In the genomic region with DNA sequence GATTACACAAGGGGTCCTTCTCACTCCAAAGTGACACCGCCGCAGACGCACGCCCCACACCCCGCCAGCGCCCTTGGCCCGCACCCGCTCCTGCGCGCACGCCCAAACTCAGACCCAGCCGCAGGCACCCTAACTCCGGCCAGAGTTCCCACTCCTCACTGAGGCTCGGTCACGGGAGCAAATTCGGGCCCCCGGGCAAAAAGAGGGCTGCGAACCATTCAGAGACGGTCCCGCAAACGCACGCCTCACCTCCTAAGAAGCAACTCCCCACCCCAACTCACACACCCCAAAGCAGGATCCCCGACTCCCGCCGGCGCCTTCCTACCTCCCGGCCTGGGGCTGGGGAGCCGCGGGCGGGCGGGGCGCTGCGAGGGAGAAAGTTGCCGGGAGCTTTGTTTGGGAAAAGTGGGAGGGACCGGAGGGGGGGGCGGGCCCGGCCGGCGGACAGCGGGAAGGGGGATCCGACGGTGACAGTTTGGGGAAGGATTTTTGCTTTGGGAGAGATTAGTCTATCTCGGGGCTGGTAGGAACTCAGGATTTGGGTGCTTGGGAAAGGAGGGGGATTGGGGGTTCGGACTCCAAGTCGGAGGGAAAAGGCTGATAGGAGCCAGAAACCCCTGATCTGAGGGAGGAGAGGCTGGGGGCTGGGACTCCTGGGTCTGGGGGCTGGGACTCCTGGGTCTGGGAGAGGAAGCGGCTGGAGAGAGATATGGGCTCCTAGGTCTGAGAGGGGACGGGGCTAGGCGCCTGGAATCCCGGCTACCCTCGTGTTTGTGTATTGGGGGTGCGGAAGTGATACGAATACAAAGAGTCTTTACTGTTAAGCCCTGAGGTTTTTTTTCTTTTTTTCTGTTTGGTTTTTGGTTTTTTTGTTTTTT, we compare ENCODE assay signal across 8 cellular contexts. TPM values are rescaled to one million over a fixed set of nuclear protein-coding genes. Genes with fewer than 3 reads are reported as not detected.
A peak's percentile ranks its signal among the peaks of the same experiment; 100 is the strongest.
DNase-seq lines count a peak whose midpoint lies in the region; ATAC-seq and TF ChIP-seq lines count a peak whose summit lies in the region.

A gene (minus strand): TSS at position 369 of the 878 bp plus-strand sequence. CDS start 2,341 bp downstream, outside the sequence.

- no peak within 1 kb of the TSS for H2AFZ ChIP-seq in OCI-LY1 (ENCODE audit: low read length)

- no peak within 1 kb of the TSS for H3K9ac ChIP-seq in OCI-LY1 (ENCODE audit: low read length)
- peak within 1 kb of the TSS; percentile 84 to 89 for H3K9ac ChIP-seq in colonic mucosa (ENCODE audit: low read depth in 2 of 2, low read length in 2 of 2)

- peak; percentile 78 for DNase-seq in Daoy (ENCODE audit: low read depth)
- peak; percentile 86 for DNase-seq in colonic mucosa
- peak; percentile 64 for DNase-seq in left lobe of liver (ENCODE audit: low spot score)
- peak; percentile 42 for DNase-seq in stromal cell of bone marrow (ENCODE audit: low read depth)
- DNase-seq in T-helper 1 cell, result no peak

- H3K9me3 ChIP-seq in OCI-LY1 (ENCODE audit: low read length), result no peaks in the 10 kb centered on the region
- H3K9me3 ChIP-seq in colonic mucosa, result no peaks in the 10 kb centered on the region

- TF ChIP-seq CTCF in OCI-LY1 (IDR thresholded peaks at IDR 0.05; ENCODE audit: low read length) (no peak), colonic mucosa (IDR thresholded peaks at IDR 0.05) (no peak)

- H3F3A ChIP-seq in OCI-LY1 (ENCODE audit: insufficient read depth, low read length), result no peaks in the 10 kb centered on the region

- H3K4me1 ChIP-seq in OCI-LY1 (ENCODE audit: insufficient read depth, low read length, severe bottlenecking) (peaks cover 40% of the 10 kb centered on the region), colonic mucosa (no peaks in the 10 kb centered on the region)

- H4K20me1 ChIP-seq in OCI-LY1 (ENCODE audit: insufficient read depth, low read length), result no peaks in the 10 kb centered on the region

- peak within 1 kb of the TSS; percentile 47 for H3K4me2 ChIP-seq in OCI-LY1 (ENCODE audit: low read length)

- H3K36me3 ChIP-seq in OCI-LY1 (ENCODE audit: insufficient read depth, low read length) (no peaks in the 10 kb centered on the region), colonic mucosa (no peaks in the 10 kb centered on the region)

- ATAC-seq in left lobe of liver (peak; percentile 61), GM21390 (IDR thresholded peaks at IDR 0.05; ENCODE audit: unreplicated experiment) (no peak), HG03439 (IDR thresholded peaks at IDR 0.05; ENCODE audit: unreplicated experiment) (no peak)

- intact Hi-C loops in colonic mucosa (cut with DNase I), result no loop called here

- H3K4me3 ChIP-seq in OCI-LY1 (ENCODE audit: low read depth, low read length, poor library complexity, severe bottlenecking) (no peak within 1 kb of the TSS), colonic mucosa (peak within 1 kb of the TSS; percentile 62)

- H3K27me3 ChIP-seq in OCI-LY1 (ENCODE audit: insufficient read depth, low read length), result peaks cover 18% of the 10 kb centered on the region; the same call in 1 of the 2 replicates
- H3K27me3 ChIP-seq in colonic mucosa, result no peaks in the 10 kb centered on the region

- no peaks in the 10 kb centered on the region for H3K79me2 ChIP-seq in OCI-LY1 (ENCODE audit: insufficient read depth, low read length)

- H3K27ac ChIP-seq in OCI-LY1 (ENCODE audit: low read depth, low read length, poor library complexity, severe bottlenecking) (no peak within 1 kb of the TSS), colonic mucosa (peak within 1 kb of the TSS; percentile 84)

- H3K9me2 ChIP-seq in OCI-LY1 (ENCODE audit: low read depth, low read length), result no peaks in the 10 kb centered on the region

RNA-seq across cellular contexts. Expression of the gene that starts here (rescaled TPM):
- total RNA-seq in Daoy (2014; rRNA removed; shearing (Covaris generic)), result 29.0 and 31.0 TPM in 2 replicates
- 10 to 100 TPM; 17.0 to 17.7 TPM for total RNA-seq in colonic mucosa
- 5.1 TPM for total RNA-seq in left lobe of liver

Comparison
In these comparisons a context has a peak if more than half of its experiments do, and no peak if none do; other contexts are left out.
1. DNase-seq: peak in Daoy (single experiment), colonic mucosa (single experiment), left lobe of liver (single experiment) and stromal cell of bone marrow (single experiment); none in T-helper 1 cell (0 of 5).